ENCODE assay signal across 10 cellular contexts in the genomic region with DNA sequence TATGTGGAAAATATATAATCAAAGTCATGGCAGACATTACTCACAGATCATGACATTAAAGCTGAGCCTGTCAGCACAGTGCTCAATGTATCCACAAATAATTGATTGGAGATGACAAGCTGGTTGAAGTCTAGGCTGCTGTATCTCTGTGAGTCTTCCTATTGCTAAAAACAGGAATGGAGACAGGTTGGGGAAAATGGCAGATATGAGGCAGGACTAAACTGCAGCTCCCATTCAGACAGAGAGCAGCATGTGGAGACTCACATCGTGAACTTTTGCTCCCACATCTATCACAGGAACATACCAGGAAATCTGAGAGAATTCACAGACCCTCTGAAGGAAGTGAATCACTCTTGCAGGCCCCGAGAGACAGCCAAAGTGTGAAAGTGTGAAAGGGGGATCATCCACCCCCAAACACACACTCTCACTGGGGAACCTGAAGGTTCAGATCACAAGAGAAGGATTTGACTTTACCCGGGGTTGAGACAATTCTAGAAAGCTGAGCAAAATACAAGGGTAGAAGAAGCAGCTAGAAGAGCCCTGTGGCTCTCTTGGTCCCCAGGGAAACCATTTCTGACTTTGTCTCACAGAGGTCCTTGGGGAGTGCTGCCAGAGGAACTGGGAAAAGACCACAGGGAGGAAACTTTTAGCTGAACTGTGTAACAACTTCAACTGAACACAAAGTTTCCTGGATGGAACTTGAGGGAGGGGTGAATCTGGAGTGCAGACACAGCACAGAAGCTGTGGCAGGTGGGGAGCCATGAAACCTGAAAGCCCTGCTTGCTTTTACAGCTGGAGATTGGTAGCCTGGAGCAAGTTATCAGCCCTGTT.
DNase-seq lines count a peak whose midpoint lies in the region; ATAC-seq, FAIRE-seq and TF ChIP-seq lines count a peak whose summit lies in the region.
"Had no signal": no experiment of that assay in that cellular context is flagged by ENCODE, and none has a peak within 500 bp of the region (broad histone marks: within the 10 kb centered on the region; RNA-seq: fewer than 3 reads in every experiment).

No MANE protein-coding gene starts in this region.

- TF ChIP-seq POLR2A in uterus (IDR thresholded peaks at IDR 0.05) = no peak

- ATAC-seq in GM21360 (IDR thresholded peaks at IDR 0.05; ENCODE audit: unreplicated experiment) (peak; percentile 50), HG03135 (IDR thresholded peaks at IDR 0.05; ENCODE audit: unreplicated experiment) (peak; percentile 53)
- ATAC-seq: K562 had no signal

- no peak for TF ChIP-seq CTCF in GM13977 (IDR thresholded peaks at IDR 0.05; ENCODE audit: extremely low read depth, insufficient read depth, missing control alignments)
- TF ChIP-seq CTCF in uterus (IDR thresholded peaks at IDR 0.05) = no peak

- H3K27me3 ChIP-seq in small intestine (ENCODE audit: control insufficient read depth in 2 of 2, insufficient read depth in 2 of 2, low read length in 2 of 2) (no peaks in the 10 kb centered on the region), uterus (no peaks in the 10 kb centered on the region)

- H3K4me1 ChIP-seq in small intestine (ENCODE audit: control insufficient read depth in 2 of 2, insufficient read depth in 1 of 2, low read depth in 1 of 2, low read length in 1 of 2) (no peaks in the 10 kb centered on the region), uterus (no peaks in the 10 kb centered on the region)

- H3K9me3 ChIP-seq in small intestine (ENCODE audit: control insufficient read depth, low read depth) (no peaks in the 10 kb centered on the region), uterus (no peaks in the 10 kb centered on the region)

- H3K4me3 ChIP-seq in small intestine (ENCODE audit: low read depth in 1 of 2, low read length in 2 of 2) (no peak overlapping the region), uterus (no peak overlapping the region)
- H3K4me3 ChIP-seq: K562, lung had no signal

- FAIRE-seq in GM18507 (lab: Jason Lieb, UNC) = peak; percentile 99
- no peak for FAIRE-seq in small intestine (lab: Jason Lieb, UNC)
- FAIRE-seq in urothelium cell line (lab: Jason Lieb, UNC) = no peak
- FAIRE-seq: K562 had no signal

- DNase-seq in GM18507 (ENCODE audit: extremely low spot score, insufficient read length, low read depth) (no peak), iris pigment epithelial cell (ENCODE audit: low read depth) (peak; percentile 5), small intestine (no peak), GM13977 (ENCODE audit: low spot score) (no peak), uterus (no peak), urothelium cell line (ENCODE audit: low spot score) (no peak)

- H3K27ac ChIP-seq in small intestine (ENCODE audit: low read depth in 1 of 2, low read length in 1 of 2) (no peak overlapping the region), uterus (no peak overlapping the region)

- WGBS in small intestine, 3 donors = 33 to 54% (median 39%) methylated on average over 3 of the region's 3 CpGs

- in situ Hi-C loops in GM13977 (cut with MboI; ENCODE audit: low pct_unique_long_range_greater_than_20kb, low sequenced_read_pairs, unreplicated experiment) = no loop called here

- intact Hi-C loops in uterus (cut with DNase I; ENCODE audit: low total_unique reads) = no loop called here

- H3K36me3 ChIP-seq in small intestine (ENCODE audit: control insufficient read depth in 2 of 2, insufficient read depth in 2 of 2, low read length in 2 of 2) (no peaks in the 10 kb centered on the region), uterus (no peaks in the 10 kb centered on the region)
